ENCODE assay signal across 7 cellular contexts in genomic region chr9:124040186-124040920, GRCh38. TPM values are rescaled to one million over a fixed set of nuclear protein-coding genes. Genes with fewer than 3 reads are reported as not detected.
DNase-seq lines count a peak whose midpoint lies in the region; ATAC-seq, FAIRE-seq and TF ChIP-seq lines count a peak whose summit lies in the region.

No MANE protein-coding gene starts in this region.

- no peak for TF ChIP-seq POLR2A in H54 (IDR thresholded peaks at IDR 0.05; ENCODE audit: low read depth, low read length)

- H3K4me1 ChIP-seq in left ventricle myocardium inferior (peaks cover 27% of the 10 kb centered on the region), skeletal muscle tissue (ENCODE audit: control insufficient read depth in 3 of 3, insufficient read depth in 3 of 3, low read length in 3 of 3) (peaks cover 7 to 13% (median 9%) of the 10 kb centered on the region in 3 donors)

- H3K9me3 ChIP-seq in left ventricle myocardium inferior (replicated peaks) (no peaks in the 10 kb centered on the region), skeletal muscle tissue (ENCODE audit: control insufficient read depth in 3 of 3, low read length in 3 of 3) (no peaks in the 10 kb centered on the region)

- peak overlapping the region; percentile 63 for H3K4me3 ChIP-seq in left ventricle myocardium inferior
- peak overlapping the region in 2 of 3 donors; percentile 14 to 57 for H3K4me3 ChIP-seq in skeletal muscle tissue (ENCODE audit: low read length in 3 of 3)

- intact Hi-C loops in left ventricle myocardium inferior (cut with micrococcal nuclease), result loop anchor here (5.0 to 10.0 kb wide), 2 partner anchors 496 to 638 kb away; no protein-coding TSS in a partner anchor

- FAIRE-seq in H54 (lab: Jason Lieb, UNC), result no peak

- H3K27me3 ChIP-seq in left ventricle myocardium inferior (ENCODE audit: low read depth), result peaks cover 93% of the 10 kb centered on the region
- H3K27me3 ChIP-seq in skeletal muscle tissue (ENCODE audit: control insufficient read depth in 3 of 3, insufficient read depth in 3 of 3, low read length in 3 of 3), result peaks cover 25 to 52% (median 43%) of the 10 kb centered on the region in 3 donors

- peak overlapping the region in 1 of 3 donors; percentile 50 for H3K9ac ChIP-seq in skeletal muscle tissue (ENCODE audit: low read depth in 1 of 3, low read length in 3 of 3)

- no peaks in the 10 kb centered on the region for H3K36me3 ChIP-seq in left ventricle myocardium inferior
- no peaks in the 10 kb centered on the region for H3K36me3 ChIP-seq in skeletal muscle tissue (ENCODE audit: control insufficient read depth in 3 of 3, insufficient read depth in 3 of 3, low read length in 3 of 3)

- H3K27ac ChIP-seq in left ventricle myocardium inferior (replicated peaks) (no peak overlapping the region), skeletal muscle tissue (ENCODE audit: low read depth, low read length) (no peak overlapping the region)

- DNase-seq in H54 (ENCODE audit: insufficient read length, low spot score), result peak; percentile 89
- DNase-seq in RPMI7951 (ENCODE audit: low read depth), result peak; percentile 43
- no peak for DNase-seq in left ventricle myocardium inferior
- DNase-seq in DMS153 treated with DMSO at 0.1 percent for 48 hours (lab: John Stamatoyannopoulos, UW; ENCODE audit: unreplicated experiment), result no peak

- ATAC-seq in HG03378 (IDR thresholded peaks at IDR 0.05; ENCODE audit: unreplicated experiment), result no peak
- ATAC-seq in GM18868 (IDR thresholded peaks at IDR 0.05; ENCODE audit: unreplicated experiment), result no peak

- no peak for TF ChIP-seq CTCF in left ventricle myocardium inferior (IDR thresholded peaks at IDR 0.05; ENCODE audit: borderline replicate concordance)

RNA-seq across cellular contexts. Expression of gene LHX2, which starts 28.8 kb away (rescaled TPM):
- 0.39 and 1.1 TPM in 2 replicates for total RNA-seq in RPMI7951 (2014; rRNA removed; shearing (Covaris generic))
- total RNA-seq in left ventricle myocardium inferior (not detected), skeletal muscle tissue (under 0.01 TPM)

Comparison
In these comparisons a context has a peak if more than half of its experiments do, and no peak if none do; other contexts are left out.
1. DNase-seq: peak in H54 (single experiment) and RPMI7951 (single experiment); none in left ventricle myocardium inferior (single experiment) and DMS153 treated with DMSO at 0.1 percent for 48 hours (single experiment).